ENCODE assay signal across 7 cellular contexts in genomic region chr10:104336829-104337526, GRCh38. TPM values are rescaled to one million over a fixed set of nuclear protein-coding genes. Genes with fewer than 3 reads are reported as not detected.
A peak's percentile ranks its signal among the peaks of the same experiment; 100 is the strongest.
DNase-seq lines count a peak whose midpoint lies in the region; ATAC-seq and TF ChIP-seq lines count a peak whose summit lies in the region.

No MANE protein-coding gene starts in this region.

- H3K27ac ChIP-seq in WERI-Rb-1 (peak overlapping the region; percentile 82), skeletal muscle tissue (ENCODE audit: low read depth, low read length) (peak overlapping the region; percentile 96)

- peak overlapping the region; percentile 76 to 96 (median 89) for H3K9ac ChIP-seq in skeletal muscle tissue (ENCODE audit: low read depth in 1 of 3, low read length in 3 of 3)

- H3K27me3 ChIP-seq in WERI-Rb-1 (ENCODE audit: insufficient read depth, low read depth, severe bottlenecking): no peaks in the 10 kb centered on the region
- no peaks in the 10 kb centered on the region for H3K27me3 ChIP-seq in skeletal muscle tissue (ENCODE audit: control insufficient read depth in 3 of 3, insufficient read depth in 3 of 3, low read length in 3 of 3)

- H3K4me1 ChIP-seq in skeletal muscle tissue (ENCODE audit: control insufficient read depth in 3 of 3, insufficient read depth in 3 of 3, low read length in 3 of 3): peaks cover 44 to 62% (median 56%) of the 10 kb centered on the region in 3 donors

- ATAC-seq in GM18867 (IDR thresholded peaks at IDR 0.05; ENCODE audit: unreplicated experiment) (peak; percentile 34), HG02870 (IDR thresholded peaks at IDR 0.05; ENCODE audit: unreplicated experiment) (peak; percentile 24), sciatic nerve (no peak)

- H3K9me3 Mint-ChIP-seq in glutamatergic neuron (ENCODE audit: unreplicated experiment): peaks cover 7% of the 10 kb centered on the region

- peak overlapping the region; percentile 92 for H3K4me3 ChIP-seq in WERI-Rb-1 (ENCODE audit: low read depth, low read length)
- peak overlapping the region; percentile 85 to 91 (median 89) for H3K4me3 ChIP-seq in skeletal muscle tissue (ENCODE audit: low read length in 3 of 3)

- no peaks in the 10 kb centered on the region for H3K36me3 ChIP-seq in WERI-Rb-1
- H3K36me3 ChIP-seq in skeletal muscle tissue (ENCODE audit: control insufficient read depth in 3 of 3, insufficient read depth in 3 of 3, low read length in 3 of 3): peaks cover 0 to 2% (median 0%) of the 10 kb centered on the region in 3 donors

- DNase-seq in WERI-Rb-1: no peak
- no peak for DNase-seq in glutamatergic neuron
- no peak for DNase-seq in NCI-H1092 treated with DMSO at 0.1 percent for 48 hours (lab: John Stamatoyannopoulos, UW)
- DNase-seq in sciatic nerve (ENCODE audit: low spot score): no peak

- TF ChIP-seq CTCF in WERI-Rb-1 (IDR thresholded peaks at IDR 0.05; ENCODE audit: low read depth, low read length) (no peak), glutamatergic neuron (IDR thresholded peaks at IDR 0.05; ENCODE audit: partially characterized antibody, unreplicated experiment) (no peak)

- H3K27ac Mint-ChIP-seq in glutamatergic neuron (ENCODE audit: unreplicated experiment): peak overlapping the region; percentile 95

- no peaks in the 10 kb centered on the region for H3K9me3 ChIP-seq in WERI-Rb-1 (ENCODE audit: severe bottlenecking)
- no peaks in the 10 kb centered on the region for H3K9me3 ChIP-seq in skeletal muscle tissue (ENCODE audit: control insufficient read depth in 3 of 3, low read length in 3 of 3)

- peaks cover 41% of the 10 kb centered on the region for H3K4me1 Mint-ChIP-seq in glutamatergic neuron (ENCODE audit: low read depth, unreplicated experiment)

- H3K4me3 Mint-ChIP-seq in glutamatergic neuron (ENCODE audit: unreplicated experiment): peak overlapping the region; percentile 89

- intact Hi-C loops in sciatic nerve (cut with DNase I): no loop called here

- peaks cover 10% of the 10 kb centered on the region for H3K27me3 Mint-ChIP-seq in glutamatergic neuron (ENCODE audit: unreplicated experiment)

- no peaks in the 10 kb centered on the region for H3K36me3 Mint-ChIP-seq in glutamatergic neuron (ENCODE audit: unreplicated experiment)

RNA-seq across cellular contexts. Expression of gene ITPRIP, which starts 1.3 kb away (rescaled TPM):
- total RNA-seq in glutamatergic neuron (ENCODE audit: unreplicated experiment) (19.8 TPM), skeletal muscle tissue (4.2 TPM), sciatic nerve (24.7 TPM)

RNA-seq across cellular contexts. Expression of gene CFAP58, which starts 16.7 kb away (rescaled TPM):
- 2.2 TPM for total RNA-seq in glutamatergic neuron (ENCODE audit: unreplicated experiment)
- under 0.01 TPM for total RNA-seq in skeletal muscle tissue
- 0.67 TPM for total RNA-seq in sciatic nerve
